11 cellular contexts compared by ENCODE assay signal in genomic region chr9:96484521-96484931, GRCh38. TPM values are rescaled to one million over a fixed set of nuclear protein-coding genes. Genes with fewer than 3 reads are reported as not detected.
DNase-seq lines count a peak whose midpoint lies in the region; ATAC-seq and TF ChIP-seq lines count a peak whose summit lies in the region.
"Had no signal": no experiment of that assay in that cellular context is flagged by ENCODE, and none has a peak within 500 bp of the region (broad histone marks: within the 10 kb centered on the region; RNA-seq: fewer than 3 reads in every experiment).

No MANE protein-coding gene starts in this region.

- no peak overlapping the region for H3K9ac ChIP-seq in OCI-LY3 (ENCODE audit: low read length)

- peaks cover 2% of the 10 kb centered on the region for H3K36me3 ChIP-seq in OCI-LY3 (replicated peaks; ENCODE audit: low read depth, low read length)
- H3K36me3 ChIP-seq in transverse colon: no peaks in the 10 kb centered on the region

- 79 to 86% methylated on average over 4 of the region's 4 CpGs for WGBS in transverse colon (ENCODE audit: low coverage in 1 of 2), 2 donors

- TF ChIP-seq POLR2A in transverse colon (IDR thresholded peaks at IDR 0.05): no peak

- H2AFZ ChIP-seq in OCI-LY3 (ENCODE audit: low read depth, low read length): no peak overlapping the region

- intact Hi-C loops in transverse colon (cut with DNase I; ENCODE audit: low total_unique reads): no loop called here

- no peak for TF ChIP-seq CTCF in GM10266 (IDR thresholded peaks at IDR 0.05; ENCODE audit: control insufficient read depth, insufficient read depth, low read depth, missing control alignments)
- no peak for TF ChIP-seq CTCF in OCI-LY3 (IDR thresholded peaks at IDR 0.05; ENCODE audit: low read depth, low read length)
- TF ChIP-seq CTCF in transverse colon (IDR thresholded peaks at IDR 0.05): no peak

- H3K4me3 ChIP-seq in OCI-LY3 (ENCODE audit: low read length): no peak overlapping the region
- no peak overlapping the region for H3K4me3 ChIP-seq in transverse colon
- H3K4me3 ChIP-seq: lower lobe of right lung had no signal

- H3K27me3 ChIP-seq in OCI-LY3 (ENCODE audit: low read depth, low read length) (no peaks in the 10 kb centered on the region), transverse colon (no peaks in the 10 kb centered on the region)

- H3K4me2 ChIP-seq in OCI-LY3 (ENCODE audit: low read length): peak overlapping the region; percentile 41

- H3K79me2 ChIP-seq in OCI-LY3 (ENCODE audit: low read length): no peaks in the 10 kb centered on the region

- H3K27ac ChIP-seq in OCI-LY3 (ENCODE audit: low read length): peak overlapping the region; percentile 28
- H3K27ac ChIP-seq in transverse colon: no peak overlapping the region
- H3K27ac ChIP-seq: lower lobe of right lung had no signal

- peak; percentile 70 for DNase-seq in GM10266 (ENCODE audit: extremely low spot score)
- DNase-seq in NCI-H2107 treated with DMSO at 0.1 percent for 48 hours (lab: John Stamatoyannopoulos, UW; ENCODE audit: unreplicated experiment): no peak
- no peak for DNase-seq in NCI-H526 treated with DMSO at 0.1 percent for 48 hours (lab: John Stamatoyannopoulos, UW)
- DNase-seq in stimulated activated CD4-positive, alpha-beta T cell treated with anti-CD3 and anti-CD28 coated beads, Interleukin-15, amount 100 ng/mL, for 24 hours: no peak
- no peak for DNase-seq in transverse colon
- DNase-seq: lower lobe of right lung; PC-3; stimulated activated CD4-positive, alpha-beta T cell treated with anti-CD3 and anti-CD28 coated beads, Interleukin-1b, Interleukin-23, amount 100 ng/mL, for 48 hours had no signal

- H3K9me3 ChIP-seq in OCI-LY3 (ENCODE audit: insufficient read depth, low read length) (no peaks in the 10 kb centered on the region), transverse colon (no peaks in the 10 kb centered on the region)
- H3K9me3 ChIP-seq: lower lobe of right lung had no signal

- TF ChIP-seq EP300 in transverse colon (IDR thresholded peaks at IDR 0.05; ENCODE audit: low read depth): no peak

- in situ Hi-C loops in transverse colon (cut with MboI; ENCODE audit: low pct_ligation_motif_present in 1 of 4, low pct_unique_long_range_greater_than_20kb in 1 of 4, low sequenced_read_pairs in 3 of 4): no loop called here

- no peaks in the 10 kb centered on the region; the same call in 1 of the 2 replicates for H4K20me1 ChIP-seq in OCI-LY3 (ENCODE audit: insufficient read depth, low read length)

- ATAC-seq in GM19351 (IDR thresholded peaks at IDR 0.05; ENCODE audit: unreplicated experiment) (peak; percentile 97), HG02943 (IDR thresholded peaks at IDR 0.05; ENCODE audit: low read depth, unreplicated experiment) (peak; percentile 89)
- ATAC-seq: lower lobe of right lung, PC-3 had no signal

- H3K4me1 ChIP-seq in OCI-LY3 (ENCODE audit: low read length): peaks cover 25% of the 10 kb centered on the region
- H3K4me1 ChIP-seq in transverse colon: peaks cover 0 to 19% (median 5%) of the 10 kb centered on the region in 4 donors

RNA-seq across cellular contexts. Expression of gene HABP4, which starts 34.6 kb away (rescaled TPM):
- 10 to 100 TPM in 1 of 4 donors, 1 to 10 TPM in 3; 1.9 to 11.3 (median 5.0) TPM for total RNA-seq in transverse colon
